Comparison of ENCODE assay signal across 16 cellular contexts in the genomic region with DNA sequence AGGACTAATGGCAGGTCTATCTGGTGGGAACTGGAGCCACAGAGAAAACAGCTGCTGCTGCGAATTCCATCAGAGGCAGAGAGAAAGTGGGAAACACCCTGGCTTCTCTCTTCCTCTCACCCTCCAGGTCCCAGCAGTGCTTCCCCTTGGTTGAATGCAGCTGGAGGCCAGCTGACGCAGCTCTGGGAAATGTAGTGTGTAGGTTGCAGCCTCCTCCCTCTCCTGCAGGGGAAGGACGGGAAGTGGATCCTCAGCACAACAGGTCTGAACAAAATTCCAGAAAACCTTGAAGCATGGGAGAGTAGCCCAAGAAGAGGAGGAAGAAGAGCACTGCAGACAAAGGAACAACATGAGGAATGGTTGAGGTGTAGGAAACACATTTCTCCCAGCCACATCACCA.
A peak's percentile ranks its signal among the peaks of the same experiment; 100 is the strongest.
DNase-seq lines count a peak whose midpoint lies in the region; TF ChIP-seq lines count a peak whose summit lies in the region.
"Had no signal": no experiment of that assay in that cellular context is flagged by ENCODE, and none has a peak within 500 bp of the region (broad histone marks: within the 10 kb centered on the region; RNA-seq: fewer than 3 reads in every experiment).

No MANE protein-coding gene starts in this region.

- H3K4me2 ChIP-seq in BLaER1, result peak overlapping the region; percentile 13; the same call in 1 of the 2 replicates
- H3K4me2 ChIP-seq in GM23248 (ENCODE audit: unreplicated experiment), result no peak overlapping the region

- H3K4me1 ChIP-seq in BLaER1, result peaks cover 8% of the 10 kb centered on the region; the same call in 1 of the 2 replicates
- H3K4me1 ChIP-seq in GM23248 (ENCODE audit: insufficient read depth), result no peaks in the 10 kb centered on the region
- H3K4me1 ChIP-seq: Caco-2 had no signal

- no peaks in the 10 kb centered on the region for H3K36me3 Mint-ChIP-seq in endothelial cell (ENCODE audit: low read depth, unreplicated experiment)
- no peaks in the 10 kb centered on the region for H3K36me3 Mint-ChIP-seq in activated naive CD4-positive, alpha-beta T cell treated with anti-CD3 and anti-CD28 coated beads for 36 hours (ENCODE audit: low read depth)
- H3K36me3 Mint-ChIP-seq: CD4-positive, CD25-positive, alpha-beta regulatory T cell had no signal

- H3F3A ChIP-seq in GM23248 (ENCODE audit: insufficient read depth), result no peaks in the 10 kb centered on the region

- H3K27ac ChIP-seq in BLaER1 (no peak overlapping the region), GM23248 (no peak overlapping the region)

- H3K36me3 ChIP-seq in BLaER1 (no peaks in the 10 kb centered on the region), GM23248 (ENCODE audit: low read depth) (no peaks in the 10 kb centered on the region)

- TF ChIP-seq CTCF in endothelial cell (IDR thresholded peaks at IDR 0.05; ENCODE audit: unreplicated experiment), result no peak

- H3K9me2 ChIP-seq in GM23248 (ENCODE audit: insufficient read depth), result no peaks in the 10 kb centered on the region

- H3K9me3 Mint-ChIP-seq in endothelial cell (ENCODE audit: unreplicated experiment), result no peaks in the 10 kb centered on the region
- no peaks in the 10 kb centered on the region for H3K9me3 Mint-ChIP-seq in activated naive CD4-positive, alpha-beta T cell treated with anti-CD3 and anti-CD28 coated beads for 36 hours

- in situ Hi-C loops in GM23248 (cut with MboI), result no loop called here

- H3K4me1 Mint-ChIP-seq in endothelial cell (ENCODE audit: unreplicated experiment), result no peaks in the 10 kb centered on the region
- no peaks in the 10 kb centered on the region for H3K4me1 Mint-ChIP-seq in activated naive CD4-positive, alpha-beta T cell treated with anti-CD3 and anti-CD28 coated beads for 36 hours (ENCODE audit: low read depth)
- H3K4me1 Mint-ChIP-seq: CD4-positive, CD25-positive, alpha-beta regulatory T cell had no signal

- no peaks in the 10 kb centered on the region for H3K27me3 ChIP-seq in BLaER1
- H3K27me3 ChIP-seq in GM23248 (replicated peaks; ENCODE audit: insufficient read depth), result peaks cover 14% of the 10 kb centered on the region; the same call in 1 of the 2 replicates

- H3K9ac ChIP-seq in BLaER1, result no peak overlapping the region
- H3K9ac ChIP-seq in GM23248, result no peak overlapping the region

- intact Hi-C loops in activated naive CD4-positive, alpha-beta T cell treated with anti-CD3 and anti-CD28 coated beads for 36 hours (cut with micrococcal nuclease), result no loop called here

- no peaks in the 10 kb centered on the region for H3K79me2 ChIP-seq in GM23248 (ENCODE audit: insufficient read depth)

- H3K4me3 ChIP-seq in BLaER1 (no peak overlapping the region), GM23248 (no peak overlapping the region)
- H3K4me3 ChIP-seq: K562 had no signal

- H3K4me3 Mint-ChIP-seq in endothelial cell (ENCODE audit: unreplicated experiment), result no peak overlapping the region
- H3K4me3 Mint-ChIP-seq in activated naive CD4-positive, alpha-beta T cell treated with anti-CD3 and anti-CD28 coated beads for 36 hours, result no peak overlapping the region
- H3K4me3 Mint-ChIP-seq: CD4-positive, CD25-positive, alpha-beta regulatory T cell had no signal

- no peak overlapping the region for H3K27ac Mint-ChIP-seq in endothelial cell (ENCODE audit: unreplicated experiment)
- no peak overlapping the region for H3K27ac Mint-ChIP-seq in activated naive CD4-positive, alpha-beta T cell treated with anti-CD3 and anti-CD28 coated beads for 36 hours
- H3K27ac Mint-ChIP-seq: CD4-positive, CD25-positive, alpha-beta regulatory T cell had no signal

- CTCF ChIA-PET in activated naive CD4-positive, alpha-beta T cell treated with anti-CD3 and anti-CD28 coated beads for 36 hours (lab: Charles Lee), result no interaction called here

- 21 to 41% methylated on average over 3 of the region's 3 CpGs for WGBS in GM23248 (ENCODE audit: low coverage in 1 of 2, low lambda C conversion rate in 2 of 2, missing lambda C conversion rate in 2 of 2), 2 experiments

- DNase-seq in GM23248 (peak; percentile 20), endothelial cell (ENCODE audit: low spot score) (peak; percentile 8), kidney tubule cell (ENCODE audit: low spot score) (peak; percentile 61), UCSD-AML1 (lab: John Stamatoyannopoulos, UW; ENCODE audit: unreplicated experiment) (no peak)
- no peak for DNase-seq in activated naive CD4-positive, alpha-beta T cell treated with anti-CD3 and anti-CD28 coated beads for 36 hours
- DNase-seq in stimulated activated CD8-positive, alpha-beta memory T cell treated with anti-CD3 and anti-CD28 coated beads, Interleukin-4, amount 100 ng/mL, for 48 hours, result no peak
- DNase-seq: Caco-2; CD4-positive, CD25-positive, alpha-beta regulatory T cell; DMS153; NCI-H1436; NCI-H2029 treated with DMSO at 0.1 percent for 48 hours; NCI-H2171 treated with DMSO at 0.1 percent for 48 hours; NCI-H774; RPMI8226 had no signal

- H3K9me3 ChIP-seq in BLaER1, result no peaks in the 10 kb centered on the region
- no peaks in the 10 kb centered on the region for H3K9me3 ChIP-seq in GM23248 (ENCODE audit: low read depth)
- H3K9me3 ChIP-seq: Caco-2 had no signal

- H4K20me1 ChIP-seq in BLaER1 (no peaks in the 10 kb centered on the region), GM23248 (ENCODE audit: insufficient read depth) (no peaks in the 10 kb centered on the region)

- H2AFZ ChIP-seq in GM23248, result no peak overlapping the region

- H3K27me3 Mint-ChIP-seq in endothelial cell (ENCODE audit: unreplicated experiment), result peaks cover 3% of the 10 kb centered on the region
- peaks cover 9% of the 10 kb centered on the region for H3K27me3 Mint-ChIP-seq in activated naive CD4-positive, alpha-beta T cell treated with anti-CD3 and anti-CD28 coated beads for 36 hours (ENCODE audit: low read depth)
- H3K27me3 Mint-ChIP-seq: CD4-positive, CD25-positive, alpha-beta regulatory T cell had no signal

Comparison
In these comparisons a context has a peak if more than half of its experiments do, and no peak if none do; other contexts are left out.
1. DNase-seq: peak in GM23248 (single experiment), endothelial cell (single experiment) and kidney tubule cell (single experiment); none in activated naive CD4-positive, alpha-beta T cell treated with anti-CD3 and anti-CD28 coated beads for 36 hours (single experiment), UCSD-AML1 (single experiment) and stimulated activated CD8-positive, alpha-beta memory T cell treated with anti-CD3 and anti-CD28 coated beads, Interleukin-4, amount 100 ng/mL, for 48 hours (single experiment).